8 cellular contexts compared by ENCODE assay signal in the genomic region with DNA sequence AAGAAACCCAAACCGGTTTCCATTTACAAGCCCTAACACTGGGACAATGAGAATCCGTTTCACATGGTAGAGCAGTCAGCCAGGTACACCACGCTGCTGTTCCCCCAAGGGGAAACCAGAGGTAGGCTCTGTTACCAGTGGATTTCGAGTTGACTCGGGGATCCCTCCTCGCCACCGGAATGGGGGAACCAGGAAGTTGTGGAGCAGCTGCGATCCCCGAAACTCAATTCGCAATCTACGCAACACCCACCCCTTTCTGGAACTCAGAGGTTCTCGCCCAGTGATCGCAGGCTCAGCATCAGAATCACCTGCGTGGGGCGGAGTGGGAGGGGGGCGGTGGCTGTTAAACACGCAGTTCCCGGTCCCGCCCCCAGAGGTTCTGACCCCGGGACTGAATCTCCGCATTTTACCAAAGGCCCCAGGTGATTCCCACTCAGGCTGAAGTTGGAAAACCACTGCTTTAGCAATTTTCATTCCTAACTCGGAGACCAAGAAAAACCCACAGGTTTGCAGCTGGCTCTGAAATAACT. TPM values are rescaled to one million over a fixed set of nuclear protein-coding genes. Genes with fewer than 3 reads are reported as not detected.
DNase-seq lines count a peak whose midpoint lies in the region; ATAC-seq and TF ChIP-seq lines count a peak whose summit lies in the region.
"Not testable (repeated sequence)": the region's sequence is repeated elsewhere in the genome, so short reads cannot be mapped to it uniquely, and the experiment has no call there.

No MANE protein-coding gene starts in this region.

- DNase-seq in COLO668 (lab: John Stamatoyannopoulos, UW; ENCODE audit: unreplicated experiment) (peak; percentile 55), HEK293T (ENCODE audit: extremely low spot score) (peak; percentile 7), NCI-H82 (lab: John Stamatoyannopoulos, UW) (peak; percentile 22), hypothalamus (lab: John Stamatoyannopoulos, UW) (peak in 35 of 51 donors; percentile 1 to 49 (median 13))
- DNase-seq in activated CD8-positive, alpha-beta T cell treated with anti-CD3 and anti-CD28 coated beads, Interleukin-2, amount 10 ng/mL, durations not matched to agents 7 days and 5 days, result peak; percentile 64
- peak; percentile 54 to 60 for DNase-seq in central memory CD8-positive, alpha-beta T cell (ENCODE audit: low spot score in 2 of 2)
- DNase-seq in osteocyte (ENCODE audit: extremely low spot score, unreplicated experiment), result not testable (repeated sequence)
- DNase-seq in stimulated activated CD8-positive, alpha-beta memory T cell treated with anti-CD3 and anti-CD28 coated beads, Interleukin-7, amount 100 ng/mL, for 1 hour (ENCODE audit: low read depth in 2 of 2), result peak; percentile 34 to 53

- CTCF ChIA-PET in HEK293T (lab: Yijun Ruan, JAX); activated CD8-positive, alpha-beta T cell treated with anti-CD3 and anti-CD28 coated beads, Interleukin-2, amount 10 ng/mL, durations not matched to agents 7 days and 5 days (lab: Charles Lee): not testable (repeated sequence)

- not testable (repeated sequence) for TF ChIP-seq CTCF in osteocyte (IDR thresholded peaks at IDR 0.05)

- not testable (repeated sequence) for H3K27ac Mint-ChIP-seq in activated CD8-positive, alpha-beta T cell treated with anti-CD3 and anti-CD28 coated beads, Interleukin-2, amount 10 ng/mL, durations not matched to agents 7 days and 5 days
- H3K27ac Mint-ChIP-seq in central memory CD8-positive, alpha-beta T cell (ENCODE audit: low read depth), result peak overlapping the region; percentile 35
- peak overlapping the region; percentile 67 for H3K27ac Mint-ChIP-seq in osteocyte (ENCODE audit: unreplicated experiment)

- peak overlapping the region; percentile 78 for H3K4me3 Mint-ChIP-seq in activated CD8-positive, alpha-beta T cell treated with anti-CD3 and anti-CD28 coated beads, Interleukin-2, amount 10 ng/mL, durations not matched to agents 7 days and 5 days
- peak overlapping the region; percentile 76 for H3K4me3 Mint-ChIP-seq in central memory CD8-positive, alpha-beta T cell
- H3K4me3 Mint-ChIP-seq in osteocyte (ENCODE audit: unreplicated experiment), result peak overlapping the region; percentile 75

- POLR2A ChIA-PET in HEK293T (lab: Yijun Ruan, JAX); activated CD8-positive, alpha-beta T cell treated with anti-CD3 and anti-CD28 coated beads, Interleukin-2, amount 10 ng/mL, durations not matched to agents 7 days and 5 days (lab: Charles Lee): not testable (repeated sequence)

- peak; percentile 38 for ATAC-seq in activated CD8-positive, alpha-beta T cell treated with anti-CD3 and anti-CD28 coated beads, Interleukin-2, amount 10 ng/mL, durations not matched to agents 7 days and 5 days
- peak; percentile 63 for ATAC-seq in central memory CD8-positive, alpha-beta T cell (replicated peaks; ENCODE audit: extremely low read depth, poor library complexity, severe bottlenecking)

- H3K4me1 Mint-ChIP-seq in activated CD8-positive, alpha-beta T cell treated with anti-CD3 and anti-CD28 coated beads, Interleukin-2, amount 10 ng/mL, durations not matched to agents 7 days and 5 days (ENCODE audit: low read depth); central memory CD8-positive, alpha-beta T cell: not testable (repeated sequence)
- H3K4me1 Mint-ChIP-seq in osteocyte (ENCODE audit: unreplicated experiment), result peaks cover 17% of the 10 kb centered on the region

- not testable (repeated sequence) for H3K9me3 Mint-ChIP-seq in activated CD8-positive, alpha-beta T cell treated with anti-CD3 and anti-CD28 coated beads, Interleukin-2, amount 10 ng/mL, durations not matched to agents 7 days and 5 days (ENCODE audit: insufficient read depth); central memory CD8-positive, alpha-beta T cell; osteocyte (ENCODE audit: unreplicated experiment)

- not testable (repeated sequence) for H3K36me3 Mint-ChIP-seq in activated CD8-positive, alpha-beta T cell treated with anti-CD3 and anti-CD28 coated beads, Interleukin-2, amount 10 ng/mL, durations not matched to agents 7 days and 5 days (ENCODE audit: low read depth); osteocyte (ENCODE audit: unreplicated experiment)
- H3K36me3 Mint-ChIP-seq in central memory CD8-positive, alpha-beta T cell (ENCODE audit: insufficient read depth), result peaks cover 11% of the 10 kb centered on the region

- not testable (repeated sequence) for H3K27me3 Mint-ChIP-seq in activated CD8-positive, alpha-beta T cell treated with anti-CD3 and anti-CD28 coated beads, Interleukin-2, amount 10 ng/mL, durations not matched to agents 7 days and 5 days (ENCODE audit: low read depth); central memory CD8-positive, alpha-beta T cell; osteocyte (ENCODE audit: unreplicated experiment)

RNA-seq across cellular contexts. Expression of gene PDPR, which starts 49.2 kb away (rescaled TPM):
- 10 to 100 TPM; 22.8 to 23.3 TPM for total RNA-seq in activated CD8-positive, alpha-beta T cell treated with anti-CD3 and anti-CD28 coated beads, Interleukin-2, amount 10 ng/mL, durations not matched to agents 7 days and 5 days
- total RNA-seq in osteocyte, result 30.4 and 30.7 TPM in 2 replicates
